ENCODE assay signal across 1 cellular context in the genomic region with DNA sequence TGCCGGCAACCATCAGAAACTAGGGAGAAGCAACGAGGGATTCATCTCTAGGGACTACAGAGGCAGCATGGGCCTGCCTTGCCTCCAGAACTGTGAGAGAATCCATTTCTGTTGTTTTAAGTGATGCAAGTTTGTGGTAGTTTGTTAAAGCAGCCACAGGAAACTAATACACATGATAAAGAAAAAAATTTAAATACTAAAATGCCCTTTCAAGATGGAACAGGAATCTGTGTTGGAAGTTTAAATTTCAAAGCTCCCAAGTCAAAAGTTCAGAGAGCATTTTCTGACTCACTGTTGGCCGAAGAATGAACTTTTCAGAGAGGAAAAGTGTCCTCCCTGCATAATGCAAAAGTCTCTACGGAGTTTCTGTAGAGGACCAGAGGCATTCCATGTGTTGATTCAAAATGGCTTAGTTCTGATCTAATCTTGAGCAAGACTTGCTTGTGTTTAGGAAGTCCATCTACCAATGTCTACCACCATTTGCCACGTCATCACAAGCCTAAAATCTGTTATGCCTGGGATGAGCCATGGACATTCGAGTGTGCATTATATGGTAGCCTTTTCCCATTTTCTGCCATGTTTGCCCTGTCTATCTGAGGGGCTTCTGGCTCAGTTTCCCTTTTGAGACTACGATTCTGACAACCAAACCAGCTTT.
TF ChIP-seq lines count a peak whose summit lies in the region.

No MANE protein-coding gene starts in this region.

TF ChIP-seq in GM23338, 12 proteins besides CTCF, POLR2A, EP300 and RAD21 (continued from another document):
- TF ChIP-seq, protein P1, sequence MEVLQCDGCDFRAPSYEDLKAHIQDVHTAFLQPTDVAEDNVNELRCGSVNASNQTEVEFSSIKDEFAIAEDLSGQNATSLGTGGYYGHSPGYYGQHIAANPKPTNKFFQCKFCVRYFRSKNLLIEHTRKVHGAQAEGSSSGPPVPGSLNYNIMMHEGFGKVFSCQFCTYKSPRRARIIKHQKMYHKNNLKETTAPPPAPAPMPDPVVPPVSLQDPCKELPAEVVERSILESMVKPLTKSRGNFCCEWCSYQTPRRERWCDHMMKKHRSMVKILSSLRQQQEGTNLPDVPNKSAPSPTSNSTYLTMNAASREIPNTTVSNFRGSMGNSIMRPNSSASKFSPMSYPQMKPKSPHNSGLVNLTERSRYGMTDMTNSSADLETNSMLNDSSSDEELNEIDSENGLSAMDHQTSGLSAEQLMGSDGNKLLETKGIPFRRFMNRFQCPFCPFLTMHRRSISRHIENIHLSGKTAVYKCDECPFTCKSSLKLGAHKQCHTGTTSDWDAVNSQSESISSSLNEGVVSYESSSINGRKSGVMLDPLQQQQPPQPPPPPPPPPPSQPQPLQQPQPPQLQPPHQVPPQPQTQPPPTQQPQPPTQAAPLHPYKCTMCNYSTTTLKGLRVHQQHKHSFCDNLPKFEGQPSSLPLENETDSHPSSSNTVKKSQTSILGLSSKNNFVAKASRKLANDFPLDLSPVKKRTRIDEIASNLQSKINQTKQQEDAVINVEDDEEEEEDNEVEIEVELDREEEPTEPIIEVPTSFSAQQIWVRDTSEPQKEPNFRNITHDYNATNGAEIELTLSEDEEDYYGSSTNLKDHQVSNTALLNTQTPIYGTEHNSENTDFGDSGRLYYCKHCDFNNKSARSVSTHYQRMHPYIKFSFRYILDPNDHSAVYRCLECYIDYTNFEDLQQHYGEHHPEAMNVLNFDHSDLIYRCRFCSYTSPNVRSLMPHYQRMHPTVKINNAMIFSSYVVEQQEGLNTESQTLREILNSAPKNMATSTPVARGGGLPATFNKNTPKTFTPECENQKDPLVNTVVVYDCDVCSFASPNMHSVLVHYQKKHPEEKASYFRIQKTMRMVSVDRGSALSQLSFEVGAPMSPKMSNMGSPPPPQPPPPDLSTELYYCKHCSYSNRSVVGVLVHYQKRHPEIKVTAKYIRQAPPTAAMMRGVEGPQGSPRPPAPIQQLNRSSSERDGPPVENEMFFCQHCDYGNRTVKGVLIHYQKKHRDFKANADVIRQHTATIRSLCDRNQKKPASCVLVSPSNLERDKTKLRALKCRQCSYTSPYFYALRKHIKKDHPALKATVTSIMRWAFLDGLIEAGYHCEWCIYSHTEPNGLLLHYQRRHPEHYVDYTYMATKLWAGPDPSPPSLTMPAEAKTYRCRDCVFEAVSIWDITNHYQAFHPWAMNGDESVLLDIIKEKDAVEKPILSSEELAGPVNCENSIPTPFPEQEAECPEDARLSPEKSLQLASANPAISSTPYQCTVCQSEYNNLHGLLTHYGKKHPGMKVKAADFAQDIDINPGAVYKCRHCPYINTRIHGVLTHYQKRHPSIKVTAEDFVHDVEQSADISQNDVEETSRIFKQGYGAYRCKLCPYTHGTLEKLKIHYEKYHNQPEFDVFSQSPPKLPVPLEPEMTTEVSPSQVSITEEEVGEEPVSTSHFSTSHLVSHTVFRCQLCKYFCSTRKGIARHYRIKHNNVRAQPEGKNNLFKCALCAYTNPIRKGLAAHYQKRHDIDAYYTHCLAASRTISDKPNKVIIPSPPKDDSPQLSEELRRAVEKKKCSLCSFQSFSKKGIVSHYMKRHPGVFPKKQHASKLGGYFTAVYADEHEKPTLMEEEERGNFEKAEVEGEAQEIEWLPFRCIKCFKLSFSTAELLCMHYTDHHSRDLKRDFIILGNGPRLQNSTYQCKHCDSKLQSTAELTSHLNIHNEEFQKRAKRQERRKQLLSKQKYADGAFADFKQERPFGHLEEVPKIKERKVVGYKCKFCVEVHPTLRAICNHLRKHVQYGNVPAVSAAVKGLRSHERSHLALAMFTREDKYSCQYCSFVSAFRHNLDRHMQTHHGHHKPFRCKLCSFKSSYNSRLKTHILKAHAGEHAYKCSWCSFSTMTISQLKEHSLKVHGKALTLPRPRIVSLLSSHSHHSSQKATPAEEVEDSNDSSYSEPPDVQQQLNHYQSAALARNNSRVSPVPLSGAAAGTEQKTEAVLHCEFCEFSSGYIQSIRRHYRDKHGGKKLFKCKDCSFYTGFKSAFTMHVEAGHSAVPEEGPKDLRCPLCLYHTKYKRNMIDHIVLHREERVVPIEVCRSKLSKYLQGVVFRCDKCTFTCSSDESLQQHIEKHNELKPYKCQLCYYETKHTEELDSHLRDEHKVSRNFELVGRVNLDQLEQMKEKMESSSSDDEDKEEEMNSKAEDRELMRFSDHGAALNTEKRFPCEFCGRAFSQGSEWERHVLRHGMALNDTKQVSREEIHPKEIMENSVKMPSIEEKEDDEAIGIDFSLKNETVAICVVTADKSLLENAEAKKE (CRISPR knock-in tag; IDR thresholded peaks at IDR 0.05), result no peak
- TF ChIP-seq STAT1 (IDR thresholded peaks at IDR 0.05; ENCODE audit: unreplicated experiment) (no peak), ZNF114 (CRISPR knock-in tag; IDR thresholded peaks at IDR 0.05) (no peak)
